In the genomic region with DNA sequence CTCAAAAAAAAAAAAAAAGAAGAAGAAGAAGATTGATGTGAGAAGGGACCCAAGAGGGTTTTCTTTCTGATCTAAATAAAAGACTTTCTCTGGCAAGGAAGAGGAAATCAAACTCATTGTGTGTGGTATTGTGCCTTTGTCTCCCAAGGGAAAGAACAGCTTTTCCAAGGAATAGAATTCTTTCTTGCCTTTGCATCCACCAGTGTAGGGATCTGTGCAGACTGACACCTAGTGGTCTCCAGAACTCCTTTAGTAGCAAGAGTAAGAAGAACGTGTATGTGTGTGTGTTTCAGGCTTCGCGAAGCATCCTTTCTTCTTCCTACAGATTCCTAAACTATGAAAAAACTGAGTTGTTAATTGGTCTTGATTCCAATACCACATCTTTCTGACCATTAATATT, we compare ENCODE assay signal across 9 cellular contexts. TPM values are rescaled to one million over a fixed set of nuclear protein-coding genes. Genes with fewer than 3 reads are reported as not detected.
DNase-seq lines count a peak whose midpoint lies in the region; ATAC-seq and TF ChIP-seq lines count a peak whose summit lies in the region.
"Had no signal": no experiment of that assay in that cellular context is flagged by ENCODE, and none has a peak within 500 bp of the region (broad histone marks: within the 10 kb centered on the region; RNA-seq: fewer than 3 reads in every experiment).

No MANE protein-coding gene starts in this region.

- H3K4me3 ChIP-seq in Caco-2 (ENCODE audit: low read depth, low read length) (no peak overlapping the region), mesenchymal stem cell (ENCODE audit: insufficient read depth in 1 of 2, low read depth in 1 of 2, low read length in 2 of 2) (no peak overlapping the region)

- no peak overlapping the region for H2BK12ac ChIP-seq in mesenchymal stem cell (ENCODE audit: low read length in 2 of 2)

- no peak overlapping the region for H2BK15ac ChIP-seq in mesenchymal stem cell (ENCODE audit: low read depth, poor library complexity, severe bottlenecking)

- no peak overlapping the region for H2BK120ac ChIP-seq in mesenchymal stem cell (ENCODE audit: low read depth, low read length)

- H3K27ac ChIP-seq in mesenchymal stem cell (ENCODE audit: low read length, poor library complexity, severe bottlenecking), result no peak overlapping the region

- no peaks in the 10 kb centered on the region for H3K4me1 ChIP-seq in Caco-2
- no peaks in the 10 kb centered on the region for H3K4me1 ChIP-seq in mesenchymal stem cell (ENCODE audit: control insufficient read depth, insufficient read depth, low read depth, low read length)

- ATAC-seq in GM21447 (IDR thresholded peaks at IDR 0.05; ENCODE audit: unreplicated experiment), result no peak
- no peak for ATAC-seq in HG03571 (IDR thresholded peaks at IDR 0.05; ENCODE audit: unreplicated experiment)
- no peak for ATAC-seq in HG03460 (IDR thresholded peaks at IDR 0.05; ENCODE audit: unreplicated experiment)

- TF ChIP-seq CTCF in Caco-2 (IDR thresholded peaks at IDR 0.05; ENCODE audit: insufficient read depth in 1 of 2, low read depth in 1 of 2, low read length in 1 of 2, severe bottlenecking in 1 of 2, unreplicated experiment in 1 of 2) (peak; percentile 43 to 67), LNCAP (IDR thresholded peaks at IDR 0.05) (peak; percentile 45; the same call in 1 of the 2 replicates), chondrocyte (IDR thresholded peaks at IDR 0.05) (peak; percentile 78)

- no peak overlapping the region for H4K91ac ChIP-seq in mesenchymal stem cell (ENCODE audit: low read length)

- H3K9me3 Mint-ChIP-seq in Caco-2 (ENCODE audit: unreplicated experiment), result peaks cover 6% of the 10 kb centered on the region
- H3K9me3 Mint-ChIP-seq in chondrocyte (ENCODE audit: low read depth), result peaks cover 4% of the 10 kb centered on the region

- H3K79me1 ChIP-seq in mesenchymal stem cell (replicated peaks; ENCODE audit: low read length, poor library complexity, severe bottlenecking), result no peaks in the 10 kb centered on the region

- H3K4me3 Mint-ChIP-seq in Caco-2 (ENCODE audit: unreplicated experiment), result no peak overlapping the region
- H3K4me3 Mint-ChIP-seq in chondrocyte (ENCODE audit: unreplicated experiment), result no peak overlapping the region

- H3K18ac ChIP-seq in mesenchymal stem cell (ENCODE audit: low read depth in 1 of 2, low read length in 2 of 2), result no peak overlapping the region

- H3K9ac ChIP-seq in mesenchymal stem cell (ENCODE audit: low read length), result no peak overlapping the region

- H3K27me3 Mint-ChIP-seq in Caco-2 (ENCODE audit: insufficient read depth, unreplicated experiment) (no peaks in the 10 kb centered on the region), chondrocyte (ENCODE audit: low read depth) (peaks cover 3% of the 10 kb centered on the region)

- intact Hi-C loops in Caco-2 (cut with micrococcal nuclease; ENCODE audit: unreplicated experiment), result loop anchor here (1.0 to 5.0 kb wide), 3 partner anchors 120 to 451 kb away; no protein-coding TSS in a partner anchor

- CTCF ChIA-PET in Caco-2 (lab: Charles Lee), result interaction anchor here (0.6 to 1.0 kb wide), 3 partner anchors 13 to 450 kb away, joined by 3 to 7 read pairs (median 6); no protein-coding TSS in a partner anchor

- POLR2A ChIA-PET in Caco-2 (lab: Charles Lee), result no interaction called here

- H3K4me1 Mint-ChIP-seq in Caco-2 (ENCODE audit: low read depth, unreplicated experiment) (no peaks in the 10 kb centered on the region), chondrocyte (ENCODE audit: low read depth) (no peaks in the 10 kb centered on the region)

- no peak overlapping the region for H2BK5ac ChIP-seq in mesenchymal stem cell (ENCODE audit: low read depth, low read length, poor library complexity, severe bottlenecking)

- H3K14ac ChIP-seq in mesenchymal stem cell (ENCODE audit: low read length in 2 of 2), result no peak overlapping the region

- no peaks in the 10 kb centered on the region for H3K36me3 ChIP-seq in Caco-2 (ENCODE audit: control insufficient read depth, insufficient read depth, low read length)
- no peaks in the 10 kb centered on the region for H3K36me3 ChIP-seq in mesenchymal stem cell (ENCODE audit: control insufficient read depth in 1 of 2, insufficient read depth in 2 of 2, low read depth in 1 of 2, low read length in 2 of 2)

- no TSS peak for BruUV-seq in Caco-2 (replicated peaks; lab: Mats Ljungman, UMichigan)

- DNase-seq in Caco-2, result peak in 1 of 2 experiments; percentile 35
- no peak for DNase-seq in chondrocyte (ENCODE audit: low spot score)
- peak; percentile 55 for DNase-seq in mesenchymal stem cell
- no peak for DNase-seq in GDM1 (lab: John Stamatoyannopoulos, UW)
- DNase-seq: NCI-H1105 had no signal

- 71% methylated on average over 3 of the region's 3 CpGs for WGBS in mesenchymal stem cell

- no peak overlapping the region for H4K8ac ChIP-seq in mesenchymal stem cell (ENCODE audit: low read length)

- no peak overlapping the region for H3K4me2 ChIP-seq in mesenchymal stem cell (ENCODE audit: low read length, poor library complexity, severe bottlenecking)

- no peak overlapping the region for H3K23ac ChIP-seq in mesenchymal stem cell (ENCODE audit: low read length in 2 of 2)

- H3K36me3 Mint-ChIP-seq in Caco-2 (ENCODE audit: insufficient read depth, unreplicated experiment) (no peaks in the 10 kb centered on the region), chondrocyte (ENCODE audit: low read depth) (no peaks in the 10 kb centered on the region)

- no peak overlapping the region for H2AFZ ChIP-seq in mesenchymal stem cell (ENCODE audit: low read depth, low read length)

- H2AK5ac ChIP-seq in mesenchymal stem cell (ENCODE audit: low read length, severe bottlenecking), result no peak overlapping the region

- H3K27ac Mint-ChIP-seq in Caco-2 (ENCODE audit: unreplicated experiment) (no peak overlapping the region), chondrocyte (ENCODE audit: unreplicated experiment) (no peak overlapping the region)

- no peak overlapping the region for H3K4ac ChIP-seq in mesenchymal stem cell (ENCODE audit: low read depth in 1 of 2, low read length in 2 of 2)

- peaks cover 8% of the 10 kb centered on the region for H3K9me3 ChIP-seq in Caco-2
- no peaks in the 10 kb centered on the region for H3K9me3 ChIP-seq in mesenchymal stem cell (ENCODE audit: control insufficient read depth, low read length)

- H3K27me3 ChIP-seq in Caco-2 (replicated peaks; ENCODE audit: control insufficient read depth, insufficient read depth, low read length) (no peaks in the 10 kb centered on the region), mesenchymal stem cell (ENCODE audit: control insufficient read depth in 1 of 2, insufficient read depth in 1 of 2, low read length in 2 of 2) (no peaks in the 10 kb centered on the region)

RNA-seq across cellular contexts. Expression of a gene that starts 33.5 kb away (rescaled TPM):
- total RNA-seq in Caco-2 (2022), result 270 and 292 TPM in 2 replicates
- 99.5 to 194 TPM (median 184 TPM) in 3 replicates for total RNA-seq in chondrocyte
- 70.6 TPM for polyA plus RNA-seq in mesenchymal stem cell (2013, experiment 1 of 2)
- 70.6 TPM for polyA plus RNA-seq in mesenchymal stem cell (2013, experiment 2 of 2)
